In the genomic region with DNA sequence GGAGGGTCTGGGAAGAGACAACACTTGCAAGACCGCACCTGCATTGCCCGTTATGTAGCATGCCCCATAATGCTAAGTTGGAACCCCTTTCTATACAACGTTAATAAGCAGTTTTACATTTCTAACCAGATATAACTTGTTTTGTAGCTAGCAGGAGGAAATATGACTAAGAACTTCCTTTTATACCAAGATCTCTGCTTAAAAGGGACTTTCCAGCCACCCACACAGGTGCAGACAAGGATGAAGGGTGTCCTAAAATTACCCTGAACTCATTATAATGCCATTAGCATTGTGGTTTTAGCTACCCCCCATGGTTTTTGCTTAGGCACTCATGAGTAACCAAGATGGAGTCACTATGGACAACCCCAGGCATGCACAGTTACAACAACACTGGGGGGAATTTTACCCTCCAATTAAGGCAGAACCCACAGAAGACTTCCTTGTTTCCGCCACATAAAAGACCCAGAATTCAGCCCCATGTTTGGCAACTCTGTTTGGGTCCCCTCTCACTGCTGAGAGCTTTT, we compare ENCODE assay signal across 13 cellular contexts.
DNase-seq lines count a peak whose midpoint lies in the region; ATAC-seq, FAIRE-seq and TF ChIP-seq lines count a peak whose summit lies in the region.
"Had no signal": no experiment of that assay in that cellular context is flagged by ENCODE, and none has a peak within 500 bp of the region (broad histone marks: within the 10 kb centered on the region; RNA-seq: fewer than 3 reads in every experiment).

No MANE protein-coding gene starts in this region.

- no peak overlapping the region for H3K4me3 Mint-ChIP-seq in activated CD4-positive, alpha-beta T cell treated with anti-CD3 and anti-CD28 coated beads for 36 hours
- no peak overlapping the region for H3K4me3 Mint-ChIP-seq in GM23338

- TF ChIP-seq CTCF in GM23338 (conservative IDR thresholded peaks at IDR 0.05; ENCODE audit: low read depth in 2 of 2) (no peak), HepG2 (CRISPR knock-in tag; IDR thresholded peaks at IDR 0.05) (no peak)

- TF ChIP-seq RAD21 in HepG2 (CRISPR knock-in tag; IDR thresholded peaks at IDR 0.05), result no peak

- TF ChIP-seq EP300 in HepG2 (IDR thresholded peaks at IDR 0.05; ENCODE audit: low read depth in 2 of 2, low read length in 2 of 2) (no peak), HepG2 (CRISPR knock-in tag; IDR thresholded peaks at IDR 0.05; ENCODE audit: borderline replicate concordance) (no peak)

- no peaks in the 10 kb centered on the region for H4K20me1 ChIP-seq in GM23338 (replicated peaks; ENCODE audit: insufficient read depth)
- no peaks in the 10 kb centered on the region for H4K20me1 ChIP-seq in HepG2 (ENCODE audit: insufficient read depth, low read length)

- H3K4me1 Mint-ChIP-seq in activated CD4-positive, alpha-beta T cell treated with anti-CD3 and anti-CD28 coated beads for 36 hours, result peaks cover 7% of the 10 kb centered on the region
- H3K4me1 Mint-ChIP-seq in GM23338, result no peaks in the 10 kb centered on the region

- intact Hi-C loops in activated CD4-positive, alpha-beta T cell treated with anti-CD3 and anti-CD28 coated beads for 36 hours (cut with DNase I, micrococcal nuclease), result no loop called here
- intact Hi-C loops in HepG2 (cut with micrococcal nuclease; ENCODE audit: unreplicated experiment), result no loop called here

- H3K9ac ChIP-seq in HepG2 (ENCODE audit: insufficient read depth, low read depth, low read length), result no peak overlapping the region

- H3K9me3 Mint-ChIP-seq in activated CD4-positive, alpha-beta T cell treated with anti-CD3 and anti-CD28 coated beads for 36 hours (ENCODE audit: low read depth), result peaks cover 3% of the 10 kb centered on the region
- peaks cover 74% of the 10 kb centered on the region for H3K9me3 Mint-ChIP-seq in GM23338

- H3F3A ChIP-seq in GM23338 (replicated peaks; ENCODE audit: low read depth), result no peaks in the 10 kb centered on the region

- no peak overlapping the region for H3K27ac Mint-ChIP-seq in activated CD4-positive, alpha-beta T cell treated with anti-CD3 and anti-CD28 coated beads for 36 hours
- no peak overlapping the region for H3K27ac Mint-ChIP-seq in GM23338

- H3K27me3 Mint-ChIP-seq in activated CD4-positive, alpha-beta T cell treated with anti-CD3 and anti-CD28 coated beads for 36 hours, result no peaks in the 10 kb centered on the region
- no peaks in the 10 kb centered on the region for H3K27me3 Mint-ChIP-seq in GM23338 (ENCODE audit: insufficient read depth, low read depth, poor library complexity)

- no peaks in the 10 kb centered on the region for H3K4me1 ChIP-seq in GM23338 (ENCODE audit: insufficient read depth)
- H3K4me1 ChIP-seq in HepG2 (ENCODE audit: insufficient read depth, low read length), result no peaks in the 10 kb centered on the region
- H3K4me1 ChIP-seq: ascending aorta, left lung had no signal

- H2AFZ ChIP-seq in GM23338 (no peak overlapping the region), HepG2 (ENCODE audit: low read length) (no peak overlapping the region)

- no peaks in the 10 kb centered on the region for H3K9me2 ChIP-seq in GM23338 (ENCODE audit: insufficient read depth)

- CTCF ChIA-PET in activated CD4-positive, alpha-beta T cell treated with anti-CD3 and anti-CD28 coated beads for 36 hours (lab: Charles Lee), result interaction anchor here (1.5 kb wide), 1 partner anchor 9 kb away, joined by 3 read pairs; no protein-coding TSS in a partner anchor
- CTCF ChIA-PET in HepG2 (lab: Yijun Ruan, JAX; ENCODE audit: low intra/inter-chr PET ratio, low total read pairs), result no interaction called here

- WGBS in HepG2 (ENCODE audit: low lambda C conversion rate), result 2% methylated on average over 4 of the region's 4 CpGs

- no peaks in the 10 kb centered on the region for H3K36me3 Mint-ChIP-seq in activated CD4-positive, alpha-beta T cell treated with anti-CD3 and anti-CD28 coated beads for 36 hours (ENCODE audit: low read depth)
- peaks cover 19% of the 10 kb centered on the region for H3K36me3 Mint-ChIP-seq in GM23338 (ENCODE audit: low read depth)

- POLR2A ChIA-PET in activated CD4-positive, alpha-beta T cell treated with anti-CD3 and anti-CD28 coated beads for 36 hours (lab: Charles Lee), result no interaction called here
- POLR2A ChIA-PET in HepG2 (lab: Yijun Ruan, JAX), result no interaction called here

- DNase-seq in activated CD4-positive, alpha-beta T cell treated with anti-CD3 and anti-CD28 coated beads for 36 hours, result peak; percentile 34
- DNase-seq in activated CD4-positive, alpha-beta T cell treated with anti-CD3 and anti-CD28 coated beads, Interleukin-2, amount 50 U/mL, for 4 hours, result no peak
- peak; percentile 16 for DNase-seq in glomerular visceral epithelial cell (ENCODE audit: extremely low spot score)
- no peak for DNase-seq in HCEC 1CT
- no peak for DNase-seq in GM23338 (ENCODE audit: low spot score)
- DNase-seq in HepG2 (ENCODE audit: low spot score), result no peak
- DNase-seq: activated CD4-positive, alpha-beta T cell treated with anti-CD3 and anti-CD28 coated beads for 4 hours; left lung; NCI-H1092 treated with DMSO at 0.1 percent for 48 hours had no signal

- H3K27me3 ChIP-seq in GM23338 (ENCODE audit: insufficient read depth) (no peaks in the 10 kb centered on the region), HepG2 (ENCODE audit: control insufficient read depth in 1 of 2, insufficient read depth in 2 of 2, low read length in 2 of 2) (no peaks in the 10 kb centered on the region)
- H3K27me3 ChIP-seq: ascending aorta, left lung had no signal

- peaks cover 22% of the 10 kb centered on the region for H3K9me3 ChIP-seq in HepG2 (ENCODE audit: low read length)
- H3K9me3 ChIP-seq: ascending aorta had no signal

- no peak overlapping the region for H3K27ac ChIP-seq in GM23338 (ENCODE audit: low read depth)
- no peak overlapping the region for H3K27ac ChIP-seq in HepG2 (ENCODE audit: extremely low read length, insufficient read depth, low read length)
- H3K27ac ChIP-seq: ascending aorta, left lung had no signal

- H3K79me2 ChIP-seq in GM23338 (replicated peaks; ENCODE audit: insufficient read depth) (no peaks in the 10 kb centered on the region), HepG2 (ENCODE audit: insufficient read depth, low read length) (no peaks in the 10 kb centered on the region)

- in situ Hi-C loops in HepG2 (cut with HindIII; ENCODE audit: extremely low pct_ligation_motif_present, low pct_unique_long_range_greater_than_20kb), result no loop called here

- no peak overlapping the region for H3K4me3 ChIP-seq in GM23338
- no peak overlapping the region for H3K4me3 ChIP-seq in HepG2 (replicated peaks in 1 of 3; ENCODE audit: insufficient read depth in 1 of 3, low read depth in 2 of 3, low read length in 3 of 3)
- H3K4me3 ChIP-seq: ascending aorta, left lung had no signal

- H3K4me2 ChIP-seq in GM23338, result no peak overlapping the region
- H3K4me2 ChIP-seq in HepG2 (ENCODE audit: low read depth, low read length), result no peak overlapping the region

- peak; percentile 74 for ATAC-seq in activated CD4-positive, alpha-beta T cell treated with anti-CD3 and anti-CD28 coated beads for 36 hours
- ATAC-seq in GM21528 (IDR thresholded peaks at IDR 0.05; ENCODE audit: low FRiP score, unreplicated experiment), result peak; percentile 92
- ATAC-seq in HG03342 (IDR thresholded peaks at IDR 0.05; ENCODE audit: unreplicated experiment), result peak; percentile 89
- ATAC-seq in GM23338, result no peak
- no peak for ATAC-seq in HepG2
- ATAC-seq: left lung had no signal

- no TSS peak for BruUV-seq in HepG2 (replicated peaks; lab: Mats Ljungman, UMichigan)

- H3K36me3 ChIP-seq in GM23338 (ENCODE audit: insufficient read depth) (0 out of 2 replicates have a peak, but pooled peaks cover 4% of the 10 kb centered on the region), HepG2 (replicated peaks in 1 of 2; ENCODE audit: control insufficient read depth in 1 of 2, insufficient read depth in 2 of 2, low read length in 2 of 2) (no peaks in the 10 kb centered on the region)
- H3K36me3 ChIP-seq: ascending aorta, left lung had no signal

- no peak for FAIRE-seq in HepG2 (lab: Jason Lieb, UNC)
- FAIRE-seq: RCC 7860 had no signal

- no peak for TF ChIP-seq POLR2A in HepG2 (IDR thresholded peaks at IDR 0.05; ENCODE audit: insufficient read depth in 1 of 2, low read depth in 2 of 2, low read length in 2 of 2)

TF ChIP-seq in GM23338, 12 proteins besides CTCF, POLR2A, EP300 and RAD21 (continues in another document):
- TF ChIP-seq EZH2phosphoT487 (IDR thresholded peaks at IDR 0.05; ENCODE audit: unreplicated experiment), result no peak
- no peak for TF ChIP-seq POLR2AphosphoS5 (IDR thresholded peaks at IDR 0.05; ENCODE audit: low read depth)
- TF ChIP-seq CREB1 (CRISPR knock-in tag; IDR thresholded peaks at IDR 0.05; ENCODE audit: low read depth), result no peak
- TF ChIP-seq EZH2 (IDR thresholded peaks at IDR 0.05; ENCODE audit: low read depth, unreplicated experiment), result no peak

TF ChIP-seq in HepG2, 621 proteins besides CTCF, POLR2A, EP300 and RAD21 (continues in another document):
- TF ChIP-seq, protein P1, sequence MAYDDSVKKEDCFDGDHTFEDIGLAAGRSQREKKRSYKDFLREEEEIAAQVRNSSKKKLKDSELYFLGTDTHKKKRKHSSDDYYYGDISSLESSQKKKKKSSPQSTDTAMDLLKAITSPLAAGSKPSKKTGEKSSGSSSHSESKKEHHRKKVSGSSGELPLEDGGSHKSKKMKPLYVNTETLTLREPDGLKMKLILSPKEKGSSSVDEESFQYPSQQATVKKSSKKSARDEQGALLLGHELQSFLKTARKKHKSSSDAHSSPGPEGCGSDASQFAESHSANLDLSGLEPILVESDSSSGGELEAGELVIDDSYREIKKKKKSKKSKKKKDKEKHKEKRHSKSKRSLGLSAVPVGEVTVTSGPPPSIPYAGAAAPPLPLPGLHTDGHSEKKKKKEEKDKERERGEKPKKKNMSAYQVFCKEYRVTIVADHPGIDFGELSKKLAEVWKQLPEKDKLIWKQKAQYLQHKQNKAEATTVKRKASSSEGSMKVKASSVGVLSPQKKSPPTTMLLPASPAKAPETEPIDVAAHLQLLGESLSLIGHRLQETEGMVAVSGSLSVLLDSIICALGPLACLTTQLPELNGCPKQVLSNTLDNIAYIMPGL (CRISPR knock-in tag; IDR thresholded peaks at IDR 0.05; ENCODE audit: borderline replicate concordance in 1 of 2, low read depth in 1 of 2), result no peak
- no peak for TF ChIP-seq RARG (CRISPR knock-in tag; IDR thresholded peaks at IDR 0.05; ENCODE audit: low read depth)
- no peak for TF ChIP-seq RELA (CRISPR knock-in tag; IDR thresholded peaks at IDR 0.05)

Comparison
In these comparisons a context has a peak if more than half of its experiments do, and no peak if none do; other contexts are left out.
1. DNase-seq: peak in activated CD4-positive, alpha-beta T cell treated with anti-CD3 and anti-CD28 coated beads for 36 hours (single experiment) and glomerular visceral epithelial cell (single experiment); none in activated CD4-positive, alpha-beta T cell treated with anti-CD3 and anti-CD28 coated beads, Interleukin-2, amount 50 U/mL, for 4 hours (0 of 2), HCEC 1CT (single experiment), GM23338 (single experiment) and HepG2 (single experiment).
2. ATAC-seq: peak in activated CD4-positive, alpha-beta T cell treated with anti-CD3 and anti-CD28 coated beads for 36 hours (single experiment), GM21528 (single experiment) and HG03342 (single experiment); none in GM23338 (single experiment) and HepG2 (single experiment).